8 cellular contexts compared by ENCODE assay signal in the genomic region with DNA sequence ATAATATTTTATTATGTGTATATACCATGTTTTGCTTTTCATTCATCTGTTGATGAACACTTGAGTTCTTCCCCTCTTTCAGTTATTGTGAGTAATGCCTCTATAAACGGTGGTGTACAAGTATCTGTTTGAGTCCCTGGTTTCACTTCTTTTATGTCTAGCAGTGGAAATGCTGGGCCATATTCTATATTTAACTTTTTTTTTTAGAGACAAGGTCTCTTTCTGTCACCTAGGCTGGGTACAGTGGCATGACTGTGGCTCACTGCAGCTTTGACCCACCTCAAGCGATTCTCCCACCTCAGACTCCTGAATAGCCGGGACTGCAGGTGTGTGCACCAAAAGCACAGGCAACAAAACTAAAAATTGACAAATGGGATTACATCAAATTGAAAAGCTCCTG. TPM values are rescaled to one million over a fixed set of nuclear protein-coding genes. Genes with fewer than 3 reads are reported as not detected.
DNase-seq lines count a peak whose midpoint lies in the region; ATAC-seq and TF ChIP-seq lines count a peak whose summit lies in the region.

No MANE protein-coding gene starts in this region.

- H2AK5ac ChIP-seq in H9 (ENCODE audit: insufficient read length, low read length): no peak overlapping the region

- H3K56ac ChIP-seq in H9 (ENCODE audit: insufficient read length, low read depth, low read length): no peak overlapping the region

- H2BK5ac ChIP-seq in H9 (ENCODE audit: insufficient read length, low read length): no peak overlapping the region

- peaks cover 0 to 57% (median 14%) of the 10 kb centered on the region in 4 donors for H3K4me1 ChIP-seq in transverse colon
- no peaks in the 10 kb centered on the region for H3K4me1 ChIP-seq in H9 (ENCODE audit: insufficient read depth, low read length)

- no peak overlapping the region for H4K8ac ChIP-seq in H9 (replicated peaks; ENCODE audit: insufficient read length, low read depth, low read length)

- H4K20me1 ChIP-seq in H9 (ENCODE audit: control insufficient read depth, insufficient read depth, insufficient read length): no peaks in the 10 kb centered on the region

- no peak overlapping the region for H3K9ac ChIP-seq in H9 (ENCODE audit: extremely low read depth, insufficient read length, low read length)

- ATAC-seq in GM18511 (IDR thresholded peaks at IDR 0.05; ENCODE audit: unreplicated experiment) (peak; percentile 93), GM21390 (IDR thresholded peaks at IDR 0.05; ENCODE audit: unreplicated experiment) (peak; percentile 75), HG03280 (IDR thresholded peaks at IDR 0.05; ENCODE audit: unreplicated experiment) (peak; percentile 83), sciatic nerve (no peak)
- peak; percentile 94 for ATAC-seq in activated T-helper 17 cell treated with anti-CD3 and anti-CD28 coated beads, Interleukin-2, amount 50 U/mL, for 72 hours (replicated peaks)

- H3K79me2 ChIP-seq in H9 (ENCODE audit: insufficient read depth, low read length): no peaks in the 10 kb centered on the region

- H2BK20ac ChIP-seq in H9 (ENCODE audit: low read depth, low read length, poor library complexity, severe bottlenecking): no peak overlapping the region

- no peaks in the 10 kb centered on the region for H3K79me1 ChIP-seq in H9 (ENCODE audit: insufficient read depth, low read depth, low read length, poor library complexity, severe bottlenecking)

- TF ChIP-seq POLR2A in transverse colon (IDR thresholded peaks at IDR 0.05): no peak

- peak overlapping the region; percentile 95 for H3K27ac Mint-ChIP-seq in activated T-helper 17 cell treated with anti-CD3 and anti-CD28 coated beads, Interleukin-2, amount 50 U/mL, for 72 hours
- H3K27ac Mint-ChIP-seq in H9: no peak overlapping the region

- H3K4ac ChIP-seq in H9 (ENCODE audit: low read depth, low read length): no peak overlapping the region

- no peak overlapping the region for H3T11ph ChIP-seq in H9 (ENCODE audit: low read length)

- in situ Hi-C loops in transverse colon (cut with MboI; ENCODE audit: low pct_ligation_motif_present in 1 of 4, low pct_unique_long_range_greater_than_20kb in 1 of 4, low sequenced_read_pairs in 3 of 4): no loop called here

- peaks cover 31% of the 10 kb centered on the region for H3K4me1 Mint-ChIP-seq in activated T-helper 17 cell treated with anti-CD3 and anti-CD28 coated beads, Interleukin-2, amount 50 U/mL, for 72 hours
- H3K4me1 Mint-ChIP-seq in H9: no peaks in the 10 kb centered on the region

- no peak overlapping the region for H4K91ac ChIP-seq in H9 (ENCODE audit: insufficient read length, low read depth, low read length)

- peaks cover 27% of the 10 kb centered on the region for H3K36me3 Mint-ChIP-seq in activated T-helper 17 cell treated with anti-CD3 and anti-CD28 coated beads, Interleukin-2, amount 50 U/mL, for 72 hours (ENCODE audit: low read depth)
- H3K36me3 Mint-ChIP-seq in H9 (ENCODE audit: insufficient read depth in 1 of 3, low read depth in 3 of 3): peaks cover 0 to 5% (median 1%) of the 10 kb centered on the region in 3 experiments; a peak in 2 of 7 replicates

- H2BK12ac ChIP-seq in H9 (ENCODE audit: insufficient read length, low read depth, low read length): no peak overlapping the region

- H3K27ac ChIP-seq in transverse colon (no peak overlapping the region), H9 (ENCODE audit: insufficient read length, low read depth, low read length) (no peak overlapping the region)

- H3K36me3 ChIP-seq in transverse colon: no peaks in the 10 kb centered on the region

- no peak overlapping the region for H2AFZ ChIP-seq in H9 (ENCODE audit: low read length)

- H3K4me3 Mint-ChIP-seq in activated T-helper 17 cell treated with anti-CD3 and anti-CD28 coated beads, Interleukin-2, amount 50 U/mL, for 72 hours: peak overlapping the region; percentile 58
- no peak overlapping the region for H3K4me3 Mint-ChIP-seq in H9

- TF ChIP-seq CTCF in transverse colon (IDR thresholded peaks at IDR 0.05): no peak
- no peak for TF ChIP-seq CTCF in H9 (conservative IDR thresholded peaks at IDR 0.05)

- no peak overlapping the region for H4K5ac ChIP-seq in H9 (ENCODE audit: insufficient read length, low read depth, low read length)

- no peak overlapping the region for H3K14ac ChIP-seq in H9 (ENCODE audit: insufficient read depth, low read length)

- H3K9me3 ChIP-seq in transverse colon: no peaks in the 10 kb centered on the region
- no peaks in the 10 kb centered on the region for H3K9me3 ChIP-seq in H9 (ENCODE audit: control insufficient read depth, low read depth, low read length)

- H3K27me3 ChIP-seq in transverse colon (no peaks in the 10 kb centered on the region), H9 (ENCODE audit: insufficient read depth, low read length) (no peaks in the 10 kb centered on the region)

- no peak overlapping the region for H3K4me3 ChIP-seq in transverse colon

- H3K23me2 ChIP-seq in H9 (ENCODE audit: insufficient read length, low read depth, low read length, poor library complexity, severe bottlenecking): no peaks in the 10 kb centered on the region

- no peak overlapping the region for H2BK120ac ChIP-seq in H9 (ENCODE audit: low read depth, low read length, poor library complexity, severe bottlenecking)

- intact Hi-C loops in sciatic nerve (cut with DNase I): no loop called here
- intact Hi-C loops in transverse colon (cut with DNase I; ENCODE audit: low total_unique reads): no loop called here

- H3K9me3 Mint-ChIP-seq in activated T-helper 17 cell treated with anti-CD3 and anti-CD28 coated beads, Interleukin-2, amount 50 U/mL, for 72 hours: no peaks in the 10 kb centered on the region
- no peaks in the 10 kb centered on the region for H3K9me3 Mint-ChIP-seq in H9

- DNase-seq in sciatic nerve (ENCODE audit: low spot score) (no peak), hepatic stellate cell (ENCODE audit: low spot score) (no peak), transverse colon (no peak), H9 (no peak)

- H3K23ac ChIP-seq in H9 (ENCODE audit: insufficient read length, low read depth, low read length): no peak overlapping the region

- no peak for TF ChIP-seq EP300 in transverse colon (IDR thresholded peaks at IDR 0.05; ENCODE audit: low read depth)

- H3K4me2 ChIP-seq in H9 (ENCODE audit: insufficient read depth, insufficient read length, low read length): no peak overlapping the region

- no peaks in the 10 kb centered on the region for H3K27me3 Mint-ChIP-seq in activated T-helper 17 cell treated with anti-CD3 and anti-CD28 coated beads, Interleukin-2, amount 50 U/mL, for 72 hours
- no peaks in the 10 kb centered on the region for H3K27me3 Mint-ChIP-seq in H9 (ENCODE audit: low read depth)

- 67 to 80% methylated on average over 3 of the region's 3 CpGs for whole genome bisulfite sequencing in transverse colon (ENCODE audit: low coverage in 1 of 2), 2 donors
- WGBS in H9 (ENCODE audit: extremely low coverage, insufficient read length, low lambda C conversion rate): no CpG with 5 or more reads among the region's 3 CpGs

- H2BK15ac ChIP-seq in H9 (ENCODE audit: low read depth, low read length): no peak overlapping the region

- H3K18ac ChIP-seq in H9 (ENCODE audit: insufficient read length, low read depth, low read length): no peak overlapping the region

RNA-seq across cellular contexts. Expression of a gene that starts 19.9 kb away (rescaled TPM):
- total RNA-seq in activated T-helper 17 cell treated with anti-CD3 and anti-CD28 coated beads, Interleukin-2, amount 50 U/mL, for 72 hours: 10 to 100 TPM; 30.5 to 45.2 TPM
- total RNA-seq in sciatic nerve (119 TPM), transverse colon (10 to 100 TPM; 80.7 to 95.5 (median 91.0) TPM), H9 (2021) (34.5 and 37.5 TPM in 2 replicates)
